ENCODE assay signal across 10 cellular contexts in genomic region chr7:75920431-75921161, GRCh38. TPM values are rescaled to one million over a fixed set of nuclear protein-coding genes. Genes with fewer than 3 reads are reported as not detected.
DNase-seq lines count a peak whose midpoint lies in the region; TF ChIP-seq lines count a peak whose summit lies in the region.
"Had no signal": no experiment of that assay in that cellular context is flagged by ENCODE, and none has a peak within 500 bp of the region (broad histone marks: within the 10 kb centered on the region; RNA-seq: fewer than 3 reads in every experiment).

No MANE protein-coding gene starts in this region.

- DNase-seq in SK-MEL-5 (ENCODE audit: low read depth, low spot score) (peak; percentile 76), left ventricle myocardium inferior (no peak), EL (no peak), NCI-H2107 treated with DMSO at 0.1 percent for 48 hours (lab: John Stamatoyannopoulos, UW; ENCODE audit: unreplicated experiment) (no peak), G401 (ENCODE audit: low spot score) (no peak), NCI-H774 (lab: John Stamatoyannopoulos, UW) (no peak)
- peak; percentile 11 for DNase-seq in activated T-helper 9 cell treated with anti-CD3 and anti-CD28 coated beads, Interleukin-2, amount 50 U/mL, for 16 hours (ENCODE audit: low read depth)
- DNase-seq in stimulated activated CD4-positive, alpha-beta T cell treated with anti-CD3 and anti-CD28 coated beads, Interleukin-4, amount 100 ng/mL, for 24 hours, result peak; percentile 41
- DNase-seq: DMS53, SIG-M5 had no signal

- no peaks in the 10 kb centered on the region for H3K27me3 ChIP-seq in left ventricle myocardium inferior (ENCODE audit: low read depth)

- H3K4me1 ChIP-seq in left ventricle myocardium inferior, result peaks cover 98% of the 10 kb centered on the region

- no peaks in the 10 kb centered on the region for H3K9me3 ChIP-seq in left ventricle myocardium inferior (replicated peaks)

- TF ChIP-seq CTCF in left ventricle myocardium inferior (IDR thresholded peaks at IDR 0.05; ENCODE audit: borderline replicate concordance), result no peak

- intact Hi-C loops in left ventricle myocardium inferior (cut with micrococcal nuclease), result no loop called here

- no peaks in the 10 kb centered on the region for H3K36me3 ChIP-seq in left ventricle myocardium inferior

- in situ Hi-C loops in SK-MEL-5 (cut with HindIII; ENCODE audit: low pct_unique_long_range_greater_than_20kb, low sequenced_read_pairs), result no loop called here
- in situ Hi-C loops in G401 (cut with HindIII; ENCODE audit: low sequenced_read_pairs), result no loop called here

- no peak overlapping the region for H3K4me3 ChIP-seq in left ventricle myocardium inferior

- peak overlapping the region; percentile 49 for H3K27ac ChIP-seq in left ventricle myocardium inferior (replicated peaks)

RNA-seq across cellular contexts. Expression of gene POR, which starts 5.6 kb away (rescaled TPM):
- 136 and 150 TPM in 2 replicates for total RNA-seq in SK-MEL-5 (2014; rRNA removed; shearing (Covaris generic))
- polyA plus RNA-seq in SK-MEL-5 (2015; cell fraction: cytosol; rRNA removed), result 133 and 134 TPM in 2 replicates
- 188 and 217 TPM in 2 replicates for polyA plus RNA-seq in SK-MEL-5 (2015; cell fraction: nucleus; rRNA removed)
- 72.9 TPM for total RNA-seq in left ventricle myocardium inferior
- 44.1 and 73.3 TPM in 2 replicates for total RNA-seq in G401 (2014; rRNA removed; shearing (Covaris generic))

RNA-seq across cellular contexts. Expression of gene RHBDD2, which starts 41.8 kb away (rescaled TPM):
- 70.4 and 83.4 TPM in 2 replicates for total RNA-seq in SK-MEL-5 (2014; rRNA removed; shearing (Covaris generic))
- 149 and 167 TPM in 2 replicates for polyA plus RNA-seq in SK-MEL-5 (2015; cell fraction: cytosol; rRNA removed)
- polyA plus RNA-seq in SK-MEL-5 (2015; cell fraction: nucleus; rRNA removed), result 31.1 and 51.2 TPM in 2 replicates
- 19.1 TPM for total RNA-seq in left ventricle myocardium inferior
- 27.0 and 28.3 TPM in 2 replicates for total RNA-seq in G401 (2014; rRNA removed; shearing (Covaris generic))

Comparison
In these comparisons a context has a peak if more than half of its experiments do, and no peak if none do; other contexts are left out.
1. DNase-seq: peak in SK-MEL-5 (single experiment), activated T-helper 9 cell treated with anti-CD3 and anti-CD28 coated beads, Interleukin-2, amount 50 U/mL, for 16 hours (single experiment) and stimulated activated CD4-positive, alpha-beta T cell treated with anti-CD3 and anti-CD28 coated beads, Interleukin-4, amount 100 ng/mL, for 24 hours (single experiment); none in left ventricle myocardium inferior (single experiment), EL (single experiment), NCI-H2107 treated with DMSO at 0.1 percent for 48 hours (single experiment), G401 (single experiment) and NCI-H774 (single experiment).